Comparison of ENCODE assay signal across 15 cellular contexts in the genomic region with DNA sequence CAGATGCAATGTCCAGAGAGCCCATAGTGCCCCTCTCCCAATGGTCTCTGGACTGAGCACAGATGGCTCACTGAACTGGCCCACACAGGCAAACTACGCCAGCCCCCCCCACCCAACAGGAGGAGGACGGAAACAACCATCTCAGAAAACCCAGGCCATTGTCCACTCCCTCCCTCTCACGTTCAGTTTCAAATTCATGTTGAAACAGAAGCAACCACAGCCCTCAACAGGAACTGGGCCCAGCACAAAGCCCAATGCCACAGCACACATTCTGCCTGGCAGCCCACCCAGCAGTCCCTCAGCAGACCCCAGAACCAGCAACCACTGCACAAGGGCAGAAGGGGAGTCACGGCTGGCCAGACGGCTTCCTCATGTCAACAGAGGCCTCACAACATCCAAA. TPM values are rescaled to one million over a fixed set of nuclear protein-coding genes. Genes with fewer than 3 reads are reported as not detected.
DNase-seq lines count a peak whose midpoint lies in the region; ATAC-seq and TF ChIP-seq lines count a peak whose summit lies in the region.
"Had no signal": no experiment of that assay in that cellular context is flagged by ENCODE, and none has a peak within 500 bp of the region (broad histone marks: within the 10 kb centered on the region; RNA-seq: fewer than 3 reads in every experiment).

No MANE protein-coding gene starts in this region.

- H3K9me3 Mint-ChIP-seq in CD14-positive monocyte (no peaks in the 10 kb centered on the region), GM23338 (no peaks in the 10 kb centered on the region)
- no peaks in the 10 kb centered on the region for H3K9me3 Mint-ChIP-seq in activated T-helper 1 cell treated with anti-CD3 and anti-CD28 coated beads, Interleukin-12 subunit alpha, Interleukin-12 subunit beta, Interleukin-2, Interleukin-4 antibody, amounts not matched to agents 30 ng/mL and 10 ng/mL and 1 ng/mL, durations not matched to agents 14 hours and 24 hours and 36 hours
- H3K9me3 Mint-ChIP-seq in naive thymus-derived CD4-positive, alpha-beta T cell = no peaks in the 10 kb centered on the region

- no peaks in the 10 kb centered on the region for H3F3A ChIP-seq in GM23338 (replicated peaks; ENCODE audit: low read depth)

- H3K36me3 Mint-ChIP-seq in CD14-positive monocyte (peaks cover 63 to 78% of the 10 kb centered on the region in 2 donors), GM23338 (ENCODE audit: low read depth) (peaks cover 29% of the 10 kb centered on the region)
- peaks cover 46% of the 10 kb centered on the region for H3K36me3 Mint-ChIP-seq in activated T-helper 1 cell treated with anti-CD3 and anti-CD28 coated beads, Interleukin-12 subunit alpha, Interleukin-12 subunit beta, Interleukin-2, Interleukin-4 antibody, amounts not matched to agents 30 ng/mL and 10 ng/mL and 1 ng/mL, durations not matched to agents 14 hours and 24 hours and 36 hours (ENCODE audit: low read depth)
- H3K36me3 Mint-ChIP-seq in naive thymus-derived CD4-positive, alpha-beta T cell = peaks cover 11 to 52% (median 39%) of the 10 kb centered on the region in 5 donors

- ATAC-seq in GM23338 (no peak), GM19324 (IDR thresholded peaks at IDR 0.05; ENCODE audit: low FRiP score, unreplicated experiment) (no peak), HG02588 (IDR thresholded peaks at IDR 0.05; ENCODE audit: unreplicated experiment) (no peak)
- ATAC-seq in naive thymus-derived CD4-positive, alpha-beta T cell = no peak

- H4K20me1 ChIP-seq in GM23338 (replicated peaks; ENCODE audit: insufficient read depth) = peaks cover 29% of the 10 kb centered on the region

- H3K9me3 ChIP-seq in naive thymus-derived CD4-positive, alpha-beta T cell (ENCODE audit: control insufficient read depth in 2 of 3, low read length in 3 of 3) = no peaks in the 10 kb centered on the region
- H3K9me3 ChIP-seq in colonic mucosa = no peaks in the 10 kb centered on the region
- H3K9me3 ChIP-seq: suprapubic skin had no signal

- peaks cover 99% of the 10 kb centered on the region for H3K79me2 ChIP-seq in GM23338 (replicated peaks; ENCODE audit: insufficient read depth)

- H3K27me3 Mint-ChIP-seq in CD14-positive monocyte (ENCODE audit: low read depth in 3 of 3) (peaks cover 0 to 2% (median 0%) of the 10 kb centered on the region in 3 donors), GM23338 (ENCODE audit: insufficient read depth, low read depth, poor library complexity) (peaks cover 8% of the 10 kb centered on the region)
- no peaks in the 10 kb centered on the region for H3K27me3 Mint-ChIP-seq in activated T-helper 1 cell treated with anti-CD3 and anti-CD28 coated beads, Interleukin-12 subunit alpha, Interleukin-12 subunit beta, Interleukin-2, Interleukin-4 antibody, amounts not matched to agents 30 ng/mL and 10 ng/mL and 1 ng/mL, durations not matched to agents 14 hours and 24 hours and 36 hours (ENCODE audit: insufficient read depth)
- no peaks in the 10 kb centered on the region for H3K27me3 Mint-ChIP-seq in naive thymus-derived CD4-positive, alpha-beta T cell

- H3K27ac ChIP-seq in GM23338 (ENCODE audit: low read depth) (no peak overlapping the region), colonic mucosa (no peak overlapping the region)
- H3K27ac ChIP-seq in naive thymus-derived CD4-positive, alpha-beta T cell (ENCODE audit: low read depth, low read length) = peak overlapping the region; percentile 95
- H3K27ac ChIP-seq: foreskin keratinocyte, suprapubic skin had no signal

- no peak overlapping the region for H2AFZ ChIP-seq in GM23338

- no peak overlapping the region for H3K4me2 ChIP-seq in GM23338

- H3K4me1 ChIP-seq in GM23338 (ENCODE audit: insufficient read depth) (peaks cover 15% of the 10 kb centered on the region), colonic mucosa (peaks cover 12% of the 10 kb centered on the region)
- H3K4me1 ChIP-seq in naive thymus-derived CD4-positive, alpha-beta T cell (ENCODE audit: control insufficient read depth in 2 of 2, insufficient read depth in 2 of 2, low read length in 2 of 2) = peaks cover 97 to 98% of the 10 kb centered on the region in 2 donors
- H3K4me1 ChIP-seq: foreskin keratinocyte, suprapubic skin had no signal

- POLR2A ChIA-PET in naive thymus-derived CD4-positive, alpha-beta T cell (lab: Charles Lee) = interaction anchor here (0.6 to 22.3 kb wide), 4 partner anchors 8 to 69 kb away, joined by 3 to 328 read pairs (median 3); partner anchors contain the start of gene CCDC88C

- no peak overlapping the region for H3K9ac ChIP-seq in colonic mucosa (ENCODE audit: low read depth in 2 of 2, low read length in 2 of 2)

- intact Hi-C loops in CD14-positive monocyte (cut with micrococcal nuclease) (no loop called here), colonic mucosa (cut with DNase I) (no loop called here)
- intact Hi-C loops in activated T-helper 1 cell treated with anti-CD3 and anti-CD28 coated beads, Interleukin-12 subunit alpha, Interleukin-12 subunit beta, Interleukin-2, Interleukin-4 antibody, amounts not matched to agents 30 ng/mL and 10 ng/mL and 1 ng/mL, durations not matched to agents 14 hours and 24 hours and 36 hours (cut with micrococcal nuclease) = no loop called here
- intact Hi-C loops in naive thymus-derived CD4-positive, alpha-beta T cell (cut with micrococcal nuclease) = no loop called here

- no peak overlapping the region for H3K4me3 Mint-ChIP-seq in CD14-positive monocyte
- no peak overlapping the region for H3K4me3 Mint-ChIP-seq in GM23338
- no peak overlapping the region for H3K4me3 Mint-ChIP-seq in activated T-helper 1 cell treated with anti-CD3 and anti-CD28 coated beads, Interleukin-12 subunit alpha, Interleukin-12 subunit beta, Interleukin-2, Interleukin-4 antibody, amounts not matched to agents 30 ng/mL and 10 ng/mL and 1 ng/mL, durations not matched to agents 14 hours and 24 hours and 36 hours
- peak overlapping the region; percentile 47 to 92 (median 72) for H3K4me3 Mint-ChIP-seq in naive thymus-derived CD4-positive, alpha-beta T cell

- peaks cover 84% of the 10 kb centered on the region for H3K4me1 Mint-ChIP-seq in CD14-positive monocyte
- peaks cover 34% of the 10 kb centered on the region for H3K4me1 Mint-ChIP-seq in GM23338
- peaks cover 89% of the 10 kb centered on the region for H3K4me1 Mint-ChIP-seq in activated T-helper 1 cell treated with anti-CD3 and anti-CD28 coated beads, Interleukin-12 subunit alpha, Interleukin-12 subunit beta, Interleukin-2, Interleukin-4 antibody, amounts not matched to agents 30 ng/mL and 10 ng/mL and 1 ng/mL, durations not matched to agents 14 hours and 24 hours and 36 hours (ENCODE audit: low read depth)
- peaks cover 85 to 98% (median 91%) of the 10 kb centered on the region in 7 donors for H3K4me1 Mint-ChIP-seq in naive thymus-derived CD4-positive, alpha-beta T cell

- H3K36me3 ChIP-seq in GM23338 (ENCODE audit: insufficient read depth) (no peaks in the 10 kb centered on the region), colonic mucosa (no peaks in the 10 kb centered on the region)
- peaks cover 7 to 28% (median 19%) of the 10 kb centered on the region in 3 experiments for H3K36me3 ChIP-seq in naive thymus-derived CD4-positive, alpha-beta T cell (ENCODE audit: control insufficient read depth in 2 of 3, insufficient read depth in 3 of 3, low read length in 3 of 3)

- TF ChIP-seq CTCF in CD14-positive monocyte (IDR thresholded peaks at IDR 0.05) (no peak), GM23338 (conservative IDR thresholded peaks at IDR 0.05; ENCODE audit: low read depth in 2 of 2) (no peak), colonic mucosa (IDR thresholded peaks at IDR 0.05) (no peak)

- no peaks in the 10 kb centered on the region for H3K9me2 ChIP-seq in GM23338 (ENCODE audit: insufficient read depth)

- DNase-seq in CD14-positive monocyte (ENCODE audit: low spot score) (no peak), GM23338 (ENCODE audit: low spot score) (no peak), SKM-1 (lab: John Stamatoyannopoulos, UW; ENCODE audit: unreplicated experiment) (no peak), colonic mucosa (no peak)
- no peak for DNase-seq in activated T-helper 1 cell treated with anti-CD3 and anti-CD28 coated beads, Interleukin-12 subunit alpha, Interleukin-12 subunit beta, Interleukin-2, Interleukin-4 antibody, amounts not matched to agents 30 ng/mL and 10 ng/mL and 1 ng/mL, durations not matched to agents 14 hours and 24 hours and 36 hours (ENCODE audit: low spot score)
- DNase-seq in naive thymus-derived CD4-positive, alpha-beta T cell = peak in 1 of 9 donors; percentile 6
- DNase-seq: central memory CD4-positive, alpha-beta T cell; foreskin keratinocyte; Karpas-422; mammary epithelial cell; NCI-H2171; T1000 had no signal

- H3K27me3 ChIP-seq in GM23338 (ENCODE audit: insufficient read depth) (no peaks in the 10 kb centered on the region), colonic mucosa (no peaks in the 10 kb centered on the region)
- H3K27me3 ChIP-seq in naive thymus-derived CD4-positive, alpha-beta T cell (ENCODE audit: control insufficient read depth in 2 of 2, insufficient read depth in 2 of 2, low read length in 2 of 2) = no peaks in the 10 kb centered on the region
- H3K27me3 ChIP-seq: foreskin keratinocyte, suprapubic skin had no signal

- CTCF ChIA-PET in naive thymus-derived CD4-positive, alpha-beta T cell (lab: Charles Lee) = no interaction called here

- H3K4me3 ChIP-seq in GM23338 (no peak overlapping the region), colonic mucosa (no peak overlapping the region)
- no peak overlapping the region for H3K4me3 ChIP-seq in naive thymus-derived CD4-positive, alpha-beta T cell (ENCODE audit: low read length)
- H3K4me3 ChIP-seq: suprapubic skin had no signal

- peak overlapping the region; percentile 25 to 85 (median 55) for H3K27ac Mint-ChIP-seq in CD14-positive monocyte
- H3K27ac Mint-ChIP-seq in GM23338 = peak overlapping the region; percentile 64
- peak overlapping the region; percentile 82 for H3K27ac Mint-ChIP-seq in activated T-helper 1 cell treated with anti-CD3 and anti-CD28 coated beads, Interleukin-12 subunit alpha, Interleukin-12 subunit beta, Interleukin-2, Interleukin-4 antibody, amounts not matched to agents 30 ng/mL and 10 ng/mL and 1 ng/mL, durations not matched to agents 14 hours and 24 hours and 36 hours
- H3K27ac Mint-ChIP-seq in naive thymus-derived CD4-positive, alpha-beta T cell = peak overlapping the region; percentile 91 to 99 (median 95)

TF ChIP-seq in GM23338, 12 proteins besides CTCF, POLR2A, EP300 and RAD21 (continues in another document):
- TF ChIP-seq EZH2 (IDR thresholded peaks at IDR 0.05; ENCODE audit: low read depth, unreplicated experiment) (no peak), EZH2phosphoT487 (IDR thresholded peaks at IDR 0.05; ENCODE audit: unreplicated experiment) (no peak)

RNA-seq across cellular contexts. Expression of gene CCDC88C, which starts 10.6 kb away (rescaled TPM):
- polyA plus RNA-seq in CD14-positive monocyte (10 to 100 TPM; 11.6 to 12.3 TPM), GM23338 (2016; fragmentation: Nextera tagmentation; extraction: Ambion mirVana) (20.8 and 23.6 TPM in 2 replicates)
- 42.1 and 60.7 TPM in 2 replicates for total RNA-seq in GM23338 (2014; rRNA removed; shearing (Covaris generic))
- 85.9 and 91.7 TPM in 2 replicates for total RNA-seq in activated T-helper 1 cell treated with anti-CD3 and anti-CD28 coated beads, Interleukin-12 subunit alpha, Interleukin-12 subunit beta, Interleukin-2, Interleukin-4 antibody, amounts not matched to agents 30 ng/mL and 10 ng/mL and 1 ng/mL, durations not matched to agents 14 hours and 24 hours and 36 hours
- total RNA-seq in naive thymus-derived CD4-positive, alpha-beta T cell = 100 to 1,000 TPM; 189 to 324 (median 277) TPM
- 10 to 100 TPM; 23.6 to 44.9 TPM for polyA plus RNA-seq in naive thymus-derived CD4-positive, alpha-beta T cell
- total RNA-seq in colonic mucosa = 10 to 100 TPM; 45.6 to 48.0 TPM

Comparison
In these comparisons a context has a peak if more than half of its experiments do, and no peak if none do; other contexts are left out.
1. H3K4me3 Mint-ChIP-seq: peak in naive thymus-derived CD4-positive, alpha-beta T cell (10 of 10); none in CD14-positive monocyte (0 of 2), GM23338 (single experiment) and activated T-helper 1 cell treated with anti-CD3 and anti-CD28 coated beads, Interleukin-12 subunit alpha, Interleukin-12 subunit beta, Interleukin-2, Interleukin-4 antibody, amounts not matched to agents 30 ng/mL and 10 ng/mL and 1 ng/mL, durations not matched to agents 14 hours and 24 hours and 36 hours (single experiment).
2. Peak in every context shown above with its lines, with median percentiles within 50 percentile points of each other: H3K27ac Mint-ChIP-seq.